8 cellular contexts compared by ENCODE assay signal in the genomic region with DNA sequence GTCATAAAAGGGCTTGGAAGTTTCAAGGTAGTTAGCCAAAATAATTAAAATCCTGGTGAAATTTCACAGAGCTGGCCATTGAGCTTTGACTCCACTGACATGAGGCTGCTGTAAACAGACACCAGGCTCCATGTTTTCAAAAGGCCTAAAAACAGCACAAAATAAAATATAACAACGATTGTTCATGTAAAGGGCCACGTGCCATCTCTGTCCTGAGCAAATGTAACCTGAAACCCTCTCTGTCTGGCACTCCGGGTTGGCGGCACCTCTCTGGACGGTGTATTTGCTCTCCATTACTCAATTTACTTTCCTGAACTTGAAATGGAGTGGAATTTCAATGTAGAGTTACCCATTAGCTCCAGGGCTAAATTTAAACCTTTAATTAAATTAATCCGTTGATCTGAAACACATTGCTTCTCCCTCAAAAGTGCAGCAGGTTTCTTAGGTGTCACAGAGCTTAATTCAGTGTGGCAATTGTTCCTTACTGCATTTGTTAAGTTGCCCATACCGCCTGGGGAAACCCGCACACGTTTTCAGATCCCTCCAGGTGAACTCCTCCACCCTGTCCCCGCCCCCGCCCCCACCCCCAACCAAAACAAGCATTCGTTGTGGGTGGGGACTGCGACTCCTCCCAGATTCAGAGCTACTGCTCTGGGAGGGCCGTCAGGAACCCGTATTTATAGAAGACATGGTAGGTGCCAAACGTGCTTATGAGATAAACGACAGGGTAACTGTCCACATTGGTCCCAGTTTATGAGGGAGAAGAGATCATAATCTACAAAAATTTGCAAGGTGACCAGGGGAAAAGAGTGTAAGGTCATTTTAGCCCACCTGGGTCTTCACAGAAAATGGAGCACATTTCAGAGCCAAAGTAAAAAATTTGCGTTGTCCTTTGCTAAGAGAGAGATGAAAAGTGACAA. TPM values are rescaled to one million over a fixed set of nuclear protein-coding genes. Genes with fewer than 3 reads are reported as not detected.
DNase-seq lines count a peak whose midpoint lies in the region; ATAC-seq, FAIRE-seq and TF ChIP-seq lines count a peak whose summit lies in the region.

No MANE protein-coding gene starts in this region.

- peak overlapping the region; percentile 82 to 92 (median 90) for H3K4me3 Mint-ChIP-seq in CD4-positive, CD25-positive, alpha-beta regulatory T cell

- H3K9me3 ChIP-seq in CD4-positive, CD25-positive, alpha-beta regulatory T cell (ENCODE audit: control insufficient read depth in 2 of 2, low read length in 2 of 2) = no peaks in the 10 kb centered on the region
- H3K9me3 ChIP-seq in Panc1 (ENCODE audit: control insufficient read depth, insufficient read depth, low read depth, low read length) = no peaks in the 10 kb centered on the region
- H3K9me3 ChIP-seq in breast epithelium = no peaks in the 10 kb centered on the region
- no peaks in the 10 kb centered on the region for H3K9me3 ChIP-seq in mesodermal cell (ENCODE audit: control insufficient read depth, low read length)
- H3K9me3 ChIP-seq in upper lobe of right lung = no peaks in the 10 kb centered on the region

- in situ Hi-C loops in Panc1 (cut with HindIII; ENCODE audit: low pct_unique_long_range_greater_than_20kb, low sequenced_read_pairs) = no loop called here

- WGBS in mesodermal cell (ENCODE audit: insufficient coverage in 2 of 2), 2 experiments = 2 to 7% methylated on average over 7 to 9 of the region's 18 CpGs

- H3K27me3 Mint-ChIP-seq in CD4-positive, CD25-positive, alpha-beta regulatory T cell = peaks cover 46% of the 10 kb centered on the region

- ATAC-seq in CD4-positive, CD25-positive, alpha-beta regulatory T cell (ENCODE audit: low read depth in 2 of 2) = no peak
- ATAC-seq in Panc1 (peak; percentile 71), upper lobe of right lung (peak; percentile 54)

- no peaks in the 10 kb centered on the region for H3K36me3 Mint-ChIP-seq in CD4-positive, CD25-positive, alpha-beta regulatory T cell

- no peaks in the 10 kb centered on the region for H3K9me3 Mint-ChIP-seq in CD4-positive, CD25-positive, alpha-beta regulatory T cell

- CTCF ChIA-PET in Panc1 (lab: Charles Lee) = interaction anchor here (0.5 to 1.9 kb wide), 9 partner anchors 27 to 379 kb away, joined by 3 to 11 read pairs (median 4); no protein-coding TSS in a partner anchor

- POLR2A ChIA-PET in Panc1 (lab: Charles Lee) = interaction anchor here (0.5 to 0.7 kb wide), 11 partner anchors 21 to 245 kb away, joined by 3 to 21 read pairs (median 6); partner anchors contain the start of gene RBBP8

- intact Hi-C loops in Panc1 (cut with micrococcal nuclease; ENCODE audit: unreplicated experiment) (loop anchor here (2.0 to 10.0 kb wide), 5 partner anchors 57 to 368 kb away; partner anchors contain the start of genes RBBP8 and RMC1), breast epithelium (cut with DNase I; ENCODE audit: low total_unique reads) (no loop called here), upper lobe of right lung (cut with DNase I) (no loop called here)

- BruUV-seq in Panc1 (replicated peaks; lab: Mats Ljungman, UMichigan) = TSS peak; percentile 82

- FAIRE-seq in GM19239 (lab: Jason Lieb, UNC) (peak; percentile 90), RCC 7860 (lab: Jason Lieb, UNC) (no peak)

- no peak overlapping the region for H3K27ac Mint-ChIP-seq in CD4-positive, CD25-positive, alpha-beta regulatory T cell

- H3K4me3 ChIP-seq in CD4-positive, CD25-positive, alpha-beta regulatory T cell (ENCODE audit: low read depth, low read length) = peak overlapping the region; percentile 66
- H3K4me3 ChIP-seq in Panc1 (ENCODE audit: low read depth in 2 of 2, low read length in 2 of 2) (peak overlapping the region; percentile 66 to 69), breast epithelium (peak overlapping the region; percentile 56 to 90 (median 78)), mesodermal cell (ENCODE audit: extremely low read depth, insufficient read depth, low read length, poor library complexity, severe bottlenecking) (peak overlapping the region; percentile 62), upper lobe of right lung (peak overlapping the region; percentile 69)

- TF ChIP-seq CTCF in Panc1 (IDR thresholded peaks at IDR 0.05) = no peak
- no peak for TF ChIP-seq CTCF in breast epithelium (IDR thresholded peaks at IDR 0.05)
- no peak for TF ChIP-seq CTCF in upper lobe of right lung (IDR thresholded peaks at IDR 0.05)

- H3K27me3 ChIP-seq in CD4-positive, CD25-positive, alpha-beta regulatory T cell (ENCODE audit: control insufficient read depth, insufficient read depth, low read length) = peaks cover 17% of the 10 kb centered on the region
- no peaks in the 10 kb centered on the region for H3K27me3 ChIP-seq in Panc1 (ENCODE audit: control insufficient read depth, insufficient read depth, low read length)
- no peaks in the 10 kb centered on the region for H3K27me3 ChIP-seq in breast epithelium
- no peaks in the 10 kb centered on the region for H3K27me3 ChIP-seq in upper lobe of right lung

- H3K4me1 Mint-ChIP-seq in CD4-positive, CD25-positive, alpha-beta regulatory T cell = peaks cover 2 to 19% (median 13%) of the 10 kb centered on the region in 4 donors

- H3K27ac ChIP-seq in CD4-positive, CD25-positive, alpha-beta regulatory T cell (ENCODE audit: insufficient read depth, low read length, poor library complexity, severe bottlenecking) = no peak overlapping the region
- H3K27ac ChIP-seq in Panc1 (ENCODE audit: low read length) (peak overlapping the region; percentile 97), breast epithelium (peak overlapping the region; percentile 89 to 90), mesodermal cell (ENCODE audit: low read depth, low read length, severe bottlenecking) (no peak overlapping the region), upper lobe of right lung (peak overlapping the region; percentile 81)

- no peak for TF ChIP-seq POLR2A in breast epithelium (IDR thresholded peaks at IDR 0.05)

- no peaks in the 10 kb centered on the region for H3K36me3 ChIP-seq in CD4-positive, CD25-positive, alpha-beta regulatory T cell (ENCODE audit: control insufficient read depth, insufficient read depth, low read length)
- H3K36me3 ChIP-seq in Panc1 (ENCODE audit: control insufficient read depth, insufficient read depth, low read length) (no peaks in the 10 kb centered on the region), breast epithelium (no peaks in the 10 kb centered on the region), mesodermal cell (ENCODE audit: control insufficient read depth, insufficient read depth, low read length) (no peaks in the 10 kb centered on the region), upper lobe of right lung (no peaks in the 10 kb centered on the region)

- peak in 2 of 3 donors; percentile 13 to 80 for DNase-seq in CD4-positive, CD25-positive, alpha-beta regulatory T cell
- DNase-seq in GM19239 (ENCODE audit: insufficient read length, low spot score) (peak; percentile 85), HuH-7 (ENCODE audit: low spot score) (peak; percentile 77), Panc1 (ENCODE audit: low read depth, low spot score) (no peak), breast epithelium (ENCODE audit: low spot score in 2 of 2) (peak; percentile 41 to 68), upper lobe of right lung (peak; percentile 77), RCC 7860 (ENCODE audit: low spot score) (no peak)

- H3K4me1 ChIP-seq in CD4-positive, CD25-positive, alpha-beta regulatory T cell (ENCODE audit: control insufficient read depth, insufficient read depth, low read length, poor library complexity, severe bottlenecking) = peaks cover 24% of the 10 kb centered on the region
- peaks cover 46% of the 10 kb centered on the region for H3K4me1 ChIP-seq in Panc1 (ENCODE audit: control insufficient read depth, insufficient read depth, low read length)
- peaks cover 0 to 6% of the 10 kb centered on the region in 2 donors for H3K4me1 ChIP-seq in breast epithelium
- H3K4me1 ChIP-seq in mesodermal cell (ENCODE audit: control insufficient read depth, insufficient read depth, low read length, poor library complexity, severe bottlenecking) = peaks cover 10% of the 10 kb centered on the region
- peaks cover 22% of the 10 kb centered on the region for H3K4me1 ChIP-seq in upper lobe of right lung

RNA-seq across cellular contexts. Expression of gene CABLES1, which starts 1.2 kb away (rescaled TPM):
- total RNA-seq in CD4-positive, CD25-positive, alpha-beta regulatory T cell = 5.4 TPM
- under 1 TPM in 1 of 4 donors, not detected in 3; 0.46 TPM for polyA plus RNA-seq in CD4-positive, CD25-positive, alpha-beta regulatory T cell
- total RNA-seq in Panc1 (2021; ENCODE audit: unreplicated experiment) = 66.4 TPM
- polyA plus RNA-seq in Panc1 (2012; ENCODE audit: insufficient read length) = 43.4 TPM
- total RNA-seq in breast epithelium = 10 to 100 TPM; 18.1 to 28.7 (median 22.3) TPM
- polyA plus RNA-seq in mesodermal cell (2013, experiment 1 of 2) = 5.5 TPM
- polyA plus RNA-seq in mesodermal cell (2013, experiment 2 of 2) = 4.6 TPM
- total RNA-seq in upper lobe of right lung = 39.5 TPM

Comparison
In these comparisons a context has a peak if more than half of its experiments do, and no peak if none do; other contexts are left out.
1. ATAC-seq: peak in Panc1 (single experiment) and upper lobe of right lung (single experiment); none in CD4-positive, CD25-positive, alpha-beta regulatory T cell (0 of 2).
2. DNase-seq: peak in CD4-positive, CD25-positive, alpha-beta regulatory T cell (2 of 3), GM19239 (single experiment), HuH-7 (single experiment), breast epithelium (2 of 2) and upper lobe of right lung (single experiment); none in Panc1 (single experiment) and RCC 7860 (single experiment).
3. H3K27ac ChIP-seq: peak in Panc1 (single experiment), breast epithelium (2 of 2) and upper lobe of right lung (single experiment); none in CD4-positive, CD25-positive, alpha-beta regulatory T cell (single experiment) and mesodermal cell (single experiment).
4. Peak in every context shown above with its lines, with median percentiles within 50 percentile points of each other: H3K4me3 ChIP-seq.